ENCODE assay signal across 8 cellular contexts in genomic region chr20:23253524-23253923, GRCh38.
"Had no signal": no experiment of that assay in that cellular context is flagged by ENCODE, and none has a peak within 500 bp of the region (broad histone marks: within the 10 kb centered on the region; RNA-seq: fewer than 3 reads in every experiment).

No MANE protein-coding gene starts in this region.

- FAIRE-seq: H1, H54, K562 had no signal

- H3K4me2 ChIP-seq: GM23338 had no signal

- ATAC-seq: GM23338, K562 had no signal

- H3K4me3 ChIP-seq: GM23338, K562 had no signal

- H2AFZ ChIP-seq: GM23338 had no signal

- DNase-seq: H9, HCEC 1CT, IMR-90, KG1 had no signal
